Comparison of ENCODE assay signal across 8 cellular contexts in the genomic region with DNA sequence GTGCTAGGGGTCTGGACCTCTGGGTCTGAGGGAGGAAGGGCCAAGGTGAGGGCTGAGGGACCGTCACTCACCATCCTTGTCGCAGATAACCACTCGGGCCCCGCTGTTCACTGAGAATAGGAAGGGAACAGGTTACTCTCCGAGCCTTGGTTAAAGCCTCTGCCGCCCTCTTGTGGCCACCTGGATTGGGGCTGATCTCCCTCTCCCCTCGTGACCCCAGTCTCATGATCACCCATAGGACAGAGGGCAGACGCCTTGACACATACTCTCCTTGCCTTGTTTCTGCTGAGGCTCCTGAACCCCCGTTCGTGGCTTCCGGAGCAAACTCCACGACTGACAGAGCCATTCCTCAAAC. TPM values are rescaled to one million over a fixed set of nuclear protein-coding genes. Genes with fewer than 3 reads are reported as not detected.
DNase-seq lines count a peak whose midpoint lies in the region; ATAC-seq and TF ChIP-seq lines count a peak whose summit lies in the region.

No MANE protein-coding gene starts in this region.

- CTCF ChIA-PET in CD4-positive, alpha-beta memory T cell (lab: Charles Lee; ENCODE audit: partially characterized antibody) = interaction anchor here (0.6 to 2.3 kb wide), 16 partner anchors 9 to 190 kb away, joined by 3 to 59 read pairs (median 4); partner anchors contain the start of genes CA11, FTL, GYS1 and RUVBL2
- CTCF ChIA-PET in RWPE1 (lab: Yijun Ruan, JAX) = interaction anchor here (0.6 to 1.6 kb wide), 10 partner anchors 9 to 189 kb away, joined by 3 to 16 read pairs (median 4); no protein-coding TSS in a partner anchor

- no peaks in the 10 kb centered on the region for H3K9me3 ChIP-seq in CD4-positive, alpha-beta memory T cell (ENCODE audit: control insufficient read depth in 1 of 2, low read length in 2 of 2)

- intact Hi-C loops in CD4-positive, alpha-beta memory T cell (cut with micrococcal nuclease) = loop anchor here (1.0 kb wide), 5 partner anchors 24 to 189 kb away; partner anchors contain the start of genes BCAT2 and CA11
- intact Hi-C loops in activated T-helper 2 cell treated with anti-CD3 and anti-CD28 coated beads, Interferon-gamma antibody, Interleukin-2, Interleukin-4, amounts not matched to agents 10 μg/mL and 5 μg/mL and 100 μg/mL, durations not matched to agents 14 hours and 24 hours and 36 hours (cut with micrococcal nuclease) = loop anchor here (1.0 to 2.0 kb wide), 3 partner anchors 40 to 189 kb away; partner anchors contain the start of gene CA11

- no peaks in the 10 kb centered on the region for H3K36me3 Mint-ChIP-seq in CD4-positive, alpha-beta memory T cell
- H3K36me3 Mint-ChIP-seq in activated T-helper 2 cell treated with anti-CD3 and anti-CD28 coated beads, Interferon-gamma antibody, Interleukin-2, Interleukin-4, amounts not matched to agents 10 μg/mL and 5 μg/mL and 100 μg/mL, durations not matched to agents 14 hours and 24 hours and 36 hours (ENCODE audit: low read depth) = no peaks in the 10 kb centered on the region
- H3K36me3 Mint-ChIP-seq in nephron (ENCODE audit: low read depth) = peaks cover 26% of the 10 kb centered on the region

- peak overlapping the region in 1 of 2 donors; percentile 51 for H3K4me3 ChIP-seq in CD4-positive, alpha-beta memory T cell (ENCODE audit: low read length in 2 of 2)
- H3K4me3 ChIP-seq in LNCaP clone FGC (ENCODE audit: low read depth, low read length) = peak overlapping the region; percentile 41

- POLR2A ChIA-PET in CD4-positive, alpha-beta memory T cell (lab: Charles Lee; ENCODE audit: partially characterized antibody) = interaction anchor here (0.8 to 1.6 kb wide), 5 partner anchors 40 to 135 kb away, joined by 3 to 5 read pairs (median 4); partner anchors contain the start of gene FTL
- POLR2A ChIA-PET in RWPE1 (lab: Yijun Ruan, JAX; ENCODE audit: low non-redundant PET) = no interaction called here

- peaks cover 21% of the 10 kb centered on the region for H3K4me1 ChIP-seq in CD4-positive, alpha-beta memory T cell (ENCODE audit: insufficient read depth, low read length)

- peaks cover 15 to 21% (median 16%) of the 10 kb centered on the region in 4 donors for H3K4me1 Mint-ChIP-seq in CD4-positive, alpha-beta memory T cell
- H3K4me1 Mint-ChIP-seq in activated T-helper 2 cell treated with anti-CD3 and anti-CD28 coated beads, Interferon-gamma antibody, Interleukin-2, Interleukin-4, amounts not matched to agents 10 μg/mL and 5 μg/mL and 100 μg/mL, durations not matched to agents 14 hours and 24 hours and 36 hours (ENCODE audit: low read depth) = peaks cover 15% of the 10 kb centered on the region
- peaks cover 14% of the 10 kb centered on the region for H3K4me1 Mint-ChIP-seq in nephron

- H3K27me3 Mint-ChIP-seq in CD4-positive, alpha-beta memory T cell = peaks cover 4 to 14% of the 10 kb centered on the region in 2 donors
- H3K27me3 Mint-ChIP-seq in activated T-helper 2 cell treated with anti-CD3 and anti-CD28 coated beads, Interferon-gamma antibody, Interleukin-2, Interleukin-4, amounts not matched to agents 10 μg/mL and 5 μg/mL and 100 μg/mL, durations not matched to agents 14 hours and 24 hours and 36 hours (ENCODE audit: low read depth) = peaks cover 2% of the 10 kb centered on the region
- H3K27me3 Mint-ChIP-seq in nephron (ENCODE audit: low read depth) = no peaks in the 10 kb centered on the region

- peak; percentile 72 for ATAC-seq in GM21423 (IDR thresholded peaks at IDR 0.05; ENCODE audit: unreplicated experiment)
- ATAC-seq in stimulated activated naive CD8-positive, alpha-beta T cell treated with anti-CD3 and anti-CD28 coated beads, Interleukin-15, Interleukin-2, amounts not matched to agents 100 U/mL and 50 U/mL, for 24 hours = peak; percentile 97

- no peaks in the 10 kb centered on the region for H3K27me3 ChIP-seq in CD4-positive, alpha-beta memory T cell (ENCODE audit: insufficient read depth, low read length)

- H3K27ac Mint-ChIP-seq in CD4-positive, alpha-beta memory T cell = peak overlapping the region in 6 of 7 donors; percentile 68 to 92 (median 86)
- H3K27ac Mint-ChIP-seq in activated T-helper 2 cell treated with anti-CD3 and anti-CD28 coated beads, Interferon-gamma antibody, Interleukin-2, Interleukin-4, amounts not matched to agents 10 μg/mL and 5 μg/mL and 100 μg/mL, durations not matched to agents 14 hours and 24 hours and 36 hours = peak overlapping the region; percentile 76
- H3K27ac Mint-ChIP-seq in nephron = peak overlapping the region; percentile 88 to 94 (median 89)

- H3K27ac ChIP-seq in CD4-positive, alpha-beta memory T cell (ENCODE audit: low read depth, low read length) = no peak overlapping the region
- peak overlapping the region; percentile 66 for H3K27ac ChIP-seq in RWPE1

- DNase-seq in CD4-positive, alpha-beta memory T cell = peak; percentile 87 to 91 (median 89)
- peak; percentile 58 for DNase-seq in LNCaP clone FGC (ENCODE audit: low read depth)
- peak; percentile 82 for DNase-seq in RWPE1 (ENCODE audit: low spot score)
- DNase-seq in activated T-helper 2 cell treated with anti-CD3 and anti-CD28 coated beads, Interferon-gamma antibody, Interleukin-2, Interleukin-4, amounts not matched to agents 10 μg/mL and 5 μg/mL and 100 μg/mL, durations not matched to agents 14 hours and 24 hours and 36 hours (ENCODE audit: low spot score) = peak; percentile 85
- peak; percentile 73 for DNase-seq in fibroblast of the conjunctiva (ENCODE audit: low read depth)
- DNase-seq in stimulated activated naive CD8-positive, alpha-beta T cell treated with anti-CD3 and anti-CD28 coated beads, Interleukin-15, Interleukin-2, amounts not matched to agents 100 U/mL and 50 U/mL, for 24 hours = peak; percentile 98

- H3K4me3 Mint-ChIP-seq in CD4-positive, alpha-beta memory T cell = peak overlapping the region; percentile 77 to 91 (median 84)
- peak overlapping the region; percentile 83 for H3K4me3 Mint-ChIP-seq in activated T-helper 2 cell treated with anti-CD3 and anti-CD28 coated beads, Interferon-gamma antibody, Interleukin-2, Interleukin-4, amounts not matched to agents 10 μg/mL and 5 μg/mL and 100 μg/mL, durations not matched to agents 14 hours and 24 hours and 36 hours (ENCODE audit: low read depth)
- peak overlapping the region; percentile 83 to 88 (median 84) for H3K4me3 Mint-ChIP-seq in nephron

- no peaks in the 10 kb centered on the region for H3K9me3 Mint-ChIP-seq in CD4-positive, alpha-beta memory T cell
- no peaks in the 10 kb centered on the region for H3K9me3 Mint-ChIP-seq in activated T-helper 2 cell treated with anti-CD3 and anti-CD28 coated beads, Interferon-gamma antibody, Interleukin-2, Interleukin-4, amounts not matched to agents 10 μg/mL and 5 μg/mL and 100 μg/mL, durations not matched to agents 14 hours and 24 hours and 36 hours
- H3K9me3 Mint-ChIP-seq in nephron = no peaks in the 10 kb centered on the region

- no peaks in the 10 kb centered on the region for H3K36me3 ChIP-seq in CD4-positive, alpha-beta memory T cell (ENCODE audit: insufficient read depth, low read length)

- TF ChIP-seq CTCF in LNCaP clone FGC (IDR thresholded peaks at IDR 0.05; ENCODE audit: control insufficient read depth, extremely low read depth, insufficient read depth) = peak; percentile 65
- TF ChIP-seq CTCF in RWPE1 (conservative IDR thresholded peaks at IDR 0.05; ENCODE audit: low read depth) = peak; percentile 87
- TF ChIP-seq CTCF in nephron (IDR thresholded peaks at IDR 0.05; ENCODE audit: unreplicated experiment in 3 of 3) = peak; percentile 80 to 88 (median 86)

RNA-seq across cellular contexts. Expression of gene HSD17B14, which starts 0.6 kb away (rescaled TPM):
- under 1 TPM; 0.35 to 0.75 TPM for total RNA-seq in CD4-positive, alpha-beta memory T cell
- polyA plus RNA-seq in CD4-positive, alpha-beta memory T cell = 1 to 10 TPM in 1 of 2 donors, under 1 TPM in 1; 0.32 to 1.1 TPM
- 0.57 and 0.89 TPM in 2 replicates for total RNA-seq in activated T-helper 2 cell treated with anti-CD3 and anti-CD28 coated beads, Interferon-gamma antibody, Interleukin-2, Interleukin-4, amounts not matched to agents 10 μg/mL and 5 μg/mL and 100 μg/mL, durations not matched to agents 14 hours and 24 hours and 36 hours

RNA-seq across cellular contexts. Expression of gene BCAT2, which starts 24.9 kb away (rescaled TPM):
- 10 to 100 TPM; 25.9 to 30.1 TPM for total RNA-seq in CD4-positive, alpha-beta memory T cell
- 10 to 100 TPM; 19.0 to 28.8 TPM for polyA plus RNA-seq in CD4-positive, alpha-beta memory T cell
- total RNA-seq in activated T-helper 2 cell treated with anti-CD3 and anti-CD28 coated beads, Interferon-gamma antibody, Interleukin-2, Interleukin-4, amounts not matched to agents 10 μg/mL and 5 μg/mL and 100 μg/mL, durations not matched to agents 14 hours and 24 hours and 36 hours = 87.9 and 88.9 TPM in 2 replicates

RNA-seq across cellular contexts. Expression of gene PLEKHA4, which starts 32.7 kb away (rescaled TPM):
- total RNA-seq in CD4-positive, alpha-beta memory T cell = 1 to 10 TPM; 2.8 to 6.6 TPM
- 1 to 10 TPM; 2.3 to 7.5 TPM for polyA plus RNA-seq in CD4-positive, alpha-beta memory T cell
- total RNA-seq in activated T-helper 2 cell treated with anti-CD3 and anti-CD28 coated beads, Interferon-gamma antibody, Interleukin-2, Interleukin-4, amounts not matched to agents 10 μg/mL and 5 μg/mL and 100 μg/mL, durations not matched to agents 14 hours and 24 hours and 36 hours = 1.6 and 2.2 TPM in 2 replicates

RNA-seq across cellular contexts. Expression of gene PPP1R15A, which starts 36.5 kb away (rescaled TPM):
- 10 to 100 TPM; 67.0 to 69.8 TPM for total RNA-seq in CD4-positive, alpha-beta memory T cell
- polyA plus RNA-seq in CD4-positive, alpha-beta memory T cell = 10 to 100 TPM; 79.6 to 83.3 TPM
- 30.8 and 31.8 TPM in 2 replicates for total RNA-seq in activated T-helper 2 cell treated with anti-CD3 and anti-CD28 coated beads, Interferon-gamma antibody, Interleukin-2, Interleukin-4, amounts not matched to agents 10 μg/mL and 5 μg/mL and 100 μg/mL, durations not matched to agents 14 hours and 24 hours and 36 hours
